8 cellular contexts compared by ENCODE assay signal in genomic region chr5:157761690-157762611, GRCh38. TPM values are rescaled to one million over a fixed set of nuclear protein-coding genes. Genes with fewer than 3 reads are reported as not detected.
DNase-seq lines count a peak whose midpoint lies in the region; ATAC-seq and TF ChIP-seq lines count a peak whose summit lies in the region.

No MANE protein-coding gene starts in this region.

- H3K27me3 Mint-ChIP-seq in natural killer cell treated with Interleukin-12 subunit alpha and Interleukin-12 subunit beta and Interleukin-15 and Interleukin-18, amount 100 ng/mL, for 72 hours: no peaks in the 10 kb centered on the region

- H3K4me3 ChIP-seq in AG04450 (ENCODE audit: low read depth, low read length) (no peak overlapping the region), GM06990 (replicated peaks; ENCODE audit: low read depth, low read length) (no peak overlapping the region), HFF-Myc (replicated peaks; ENCODE audit: low read depth, low read length) (no peak overlapping the region), fibroblast of mammary gland (ENCODE audit: control insufficient read depth, low read depth, low read length) (no peak overlapping the region)

- no peak overlapping the region for H3K27ac Mint-ChIP-seq in natural killer cell treated with Interleukin-12 subunit alpha and Interleukin-12 subunit beta and Interleukin-15 and Interleukin-18, amount 100 ng/mL, for 72 hours

- POLR2A ChIA-PET in AG04450 (lab: Yijun Ruan, JAX): no interaction called here

- H3K36me3 ChIP-seq in GM06990 (ENCODE audit: control insufficient read depth, insufficient read depth, low read length): no peaks in the 10 kb centered on the region; the same call in none of the 2 replicates

- ATAC-seq in natural killer cell treated with Interleukin-12 subunit alpha and Interleukin-12 subunit beta and Interleukin-15 and Interleukin-18, amount 100 ng/mL, for 72 hours: peak; percentile 73 to 77

- H3K36me3 Mint-ChIP-seq in natural killer cell treated with Interleukin-12 subunit alpha and Interleukin-12 subunit beta and Interleukin-15 and Interleukin-18, amount 100 ng/mL, for 72 hours: peaks cover 4% of the 10 kb centered on the region

- no peaks in the 10 kb centered on the region for H3K4me1 Mint-ChIP-seq in natural killer cell treated with Interleukin-12 subunit alpha and Interleukin-12 subunit beta and Interleukin-15 and Interleukin-18, amount 100 ng/mL, for 72 hours (ENCODE audit: low read depth in 2 of 2)

- no peaks in the 10 kb centered on the region for H3K9me3 ChIP-seq in AG04450 (ENCODE audit: control insufficient read depth, insufficient read depth, low read length)

- H3K4me3 Mint-ChIP-seq in natural killer cell treated with Interleukin-12 subunit alpha and Interleukin-12 subunit beta and Interleukin-15 and Interleukin-18, amount 100 ng/mL, for 72 hours: no peak overlapping the region

- H3K9me3 Mint-ChIP-seq in natural killer cell treated with Interleukin-12 subunit alpha and Interleukin-12 subunit beta and Interleukin-15 and Interleukin-18, amount 100 ng/mL, for 72 hours: no peaks in the 10 kb centered on the region

- peak; percentile 82 for TF ChIP-seq CTCF in AG04450 (IDR thresholded peaks at IDR 0.05; ENCODE audit: low read depth, low read length)
- peak; percentile 76 for TF ChIP-seq CTCF in GM06990 (IDR thresholded peaks at IDR 0.05; ENCODE audit: insufficient read depth, low read length, poor library complexity, severe bottlenecking)
- peak; percentile 81 for TF ChIP-seq CTCF in HFF-Myc (IDR thresholded peaks at IDR 0.05; ENCODE audit: low read depth, low read length, missing control alignments)
- TF ChIP-seq CTCF in fibroblast of mammary gland (conservative IDR thresholded peaks at IDR 0.05; ENCODE audit: control insufficient read depth, insufficient read depth, low read depth, low read length): peak; percentile 84

- H3K27me3 ChIP-seq in AG04450 (ENCODE audit: control insufficient read depth, insufficient read depth, low read length) (no peaks in the 10 kb centered on the region), GM06990 (replicated peaks; ENCODE audit: control insufficient read depth, insufficient read depth, low read length) (no peaks in the 10 kb centered on the region)

- DNase-seq in AG04450 (ENCODE audit: low read depth, low spot score): no peak
- DNase-seq in GM06990 (ENCODE audit: extremely low read depth, insufficient read length): no peak
- peak; percentile 35 for DNase-seq in HFF-Myc (ENCODE audit: extremely low read depth, low read depth)
- peak; percentile 62 for DNase-seq in NCI-H1694 (lab: John Stamatoyannopoulos, UW)
- DNase-seq in SW480 (ENCODE audit: low spot score): peak; percentile 85
- DNase-seq in fibroblast of mammary gland (ENCODE audit: low read depth): peak; percentile 77
- no peak for DNase-seq in natural killer cell treated with Interleukin-12 subunit alpha and Interleukin-12 subunit beta and Interleukin-15 and Interleukin-18, amount 100 ng/mL, for 72 hours (ENCODE audit: low spot score)
- DNase-seq in NCI-H1048 (lab: John Stamatoyannopoulos, UW): no peak

- H3K27ac ChIP-seq in AG04450 (ENCODE audit: low read depth, low read length): no peak overlapping the region

- CTCF ChIA-PET in AG04450 (lab: Charles Lee): interaction anchor here (0.6 to 4.7 kb wide), 66 partner anchors 9 to 1380 kb away, joined by 3 to 87 read pairs (median 4); partner anchors contain the start of genes CLINT1 and LSM11

RNA-seq across cellular contexts. Expression of gene LSM11, which starts 18.4 kb away (rescaled TPM):
- polyA plus RNA-seq in AG04450 (2011; rRNA removed): 1.8 and 2.5 TPM in 2 replicates
- polyA minus RNA-seq in AG04450 (2011; rRNA and poly(A)+ RNA removed): 1.9 and 2.6 TPM in 2 replicates
- 1 to 10 TPM; 4.5 to 7.9 TPM for total RNA-seq in natural killer cell treated with Interleukin-12 subunit alpha and Interleukin-12 subunit beta and Interleukin-15 and Interleukin-18, amount 100 ng/mL, for 72 hours

RNA-seq across cellular contexts. Expression of gene THG1L, which starts 30.7 kb away (rescaled TPM):
- 18.6 and 21.0 TPM in 2 replicates for polyA plus RNA-seq in AG04450 (2011; rRNA removed)
- 25.8 and 36.4 TPM in 2 replicates for polyA minus RNA-seq in AG04450 (2011; rRNA and poly(A)+ RNA removed)
- total RNA-seq in natural killer cell treated with Interleukin-12 subunit alpha and Interleukin-12 subunit beta and Interleukin-15 and Interleukin-18, amount 100 ng/mL, for 72 hours: 10 to 100 TPM; 15.7 to 18.9 TPM

Comparison
In these comparisons a context has a peak if more than half of its experiments do, and no peak if none do; other contexts are left out.
1. DNase-seq: peak in HFF-Myc (single experiment), NCI-H1694 (single experiment), SW480 (single experiment) and fibroblast of mammary gland (single experiment); none in AG04450 (single experiment), GM06990 (single experiment), natural killer cell treated with Interleukin-12 subunit alpha and Interleukin-12 subunit beta and Interleukin-15 and Interleukin-18, amount 100 ng/mL, for 72 hours (single experiment) and NCI-H1048 (single experiment).
2. Peak in every context shown above with its lines, with median percentiles within 50 percentile points of each other: CTCF ChIP-seq.